Comparison of ENCODE assay signal across 11 cellular contexts in genomic region chr19:19486343-19487076, GRCh38. TPM values are rescaled to one million over a fixed set of nuclear protein-coding genes. Genes with fewer than 3 reads are reported as not detected.
A peak's percentile ranks its signal among the peaks of the same experiment; 100 is the strongest.
DNase-seq lines count a peak whose midpoint lies in the region; ATAC-seq, FAIRE-seq and TF ChIP-seq lines count a peak whose summit lies in the region.
"Had no signal": no experiment of that assay in that cellular context is flagged by ENCODE, and none has a peak within 500 bp of the region (broad histone marks: within the 10 kb centered on the region; RNA-seq: fewer than 3 reads in every experiment).

No MANE protein-coding gene starts in this region.

- peaks cover 19 to 85% of the 10 kb centered on the region in 2 experiments for H3K79me1 ChIP-seq in IMR-90 (ENCODE audit: low read depth in 1 of 2, low read length in 2 of 2)

- H3K9me1 ChIP-seq in IMR-90 (ENCODE audit: insufficient read depth, low read length), result peaks cover 26% of the 10 kb centered on the region

- in situ Hi-C loops in IMR-90 (cut with MboI; ENCODE audit: low sequenced_read_pairs), result no loop called here

- no peak overlapping the region for H3K4me2 ChIP-seq in IMR-90 (ENCODE audit: low read depth, low read length)
- H3K4me2 ChIP-seq in astrocyte (ENCODE audit: low read length), result peak overlapping the region; percentile 74

- no peak overlapping the region for H3K9ac ChIP-seq in IMR-90 (ENCODE audit: low read depth, low read length)
- H3K9ac ChIP-seq in astrocyte (ENCODE audit: low read length), result peak overlapping the region; percentile 53

- no peak overlapping the region for H2BK120ac ChIP-seq in IMR-90 (ENCODE audit: low read depth, low read length)

- peak overlapping the region; percentile 94 for H3K27ac ChIP-seq in CD4-positive, CD25-positive, alpha-beta regulatory T cell (ENCODE audit: insufficient read depth, low read length, poor library complexity, severe bottlenecking)
- H3K27ac ChIP-seq in IMR-90 (ENCODE audit: insufficient read depth, low read length) (peak overlapping the region; percentile 4; the same call in 1 of the 2 replicates), astrocyte (ENCODE audit: low read depth, low read length) (peak overlapping the region; percentile 79), aorta (ENCODE audit: low read depth in 1 of 2, low read length in 2 of 2) (no peak overlapping the region)

- no peak for FAIRE-seq in astrocyte (lab: Jason Lieb, UNC)
- FAIRE-seq: frontal cortex, keratinocyte had no signal

- DNase-seq in CD4-positive, CD25-positive, alpha-beta regulatory T cell, result no peak
- DNase-seq in IMR-90, result no peak
- DNase-seq in astrocyte (ENCODE audit: low read depth), result no peak
- DNase-seq in nephron progenitor cell, result no peak
- no peak for DNase-seq in aorta
- DNase-seq: PC-3; stimulated activated CD8-positive, alpha-beta memory T cell treated with anti-CD3 and anti-CD28 coated beads, Interleukin-4, amount 100 ng/mL, for 48 hours had no signal

- CTCF ChIA-PET in IMR-90 (lab: Yijun Ruan, JAX), result no interaction called here

- H4K8ac ChIP-seq in IMR-90 (ENCODE audit: low read depth in 2 of 2, low read length in 2 of 2), result no peak overlapping the region

- peak overlapping the region in 1 of 4 donors; percentile 25 for H3K4me3 Mint-ChIP-seq in CD4-positive, CD25-positive, alpha-beta regulatory T cell
- H3K4me3 Mint-ChIP-seq in astrocyte (ENCODE audit: unreplicated experiment), result no peak overlapping the region
- peak overlapping the region; percentile 23 for H3K4me3 Mint-ChIP-seq in nephron progenitor cell

- H3K4ac ChIP-seq in IMR-90 (ENCODE audit: low read depth, low read length), result peak overlapping the region; percentile 59; the same call in 1 of the 2 replicates

- no TSS peak for BruUV-seq in IMR-90 (replicated peaks; lab: Mats Ljungman, UMichigan)

- no peak overlapping the region for H3K18ac ChIP-seq in IMR-90 (ENCODE audit: low read depth, low read length)

- H2BK20ac ChIP-seq in IMR-90 (ENCODE audit: low read depth, low read length), result no peak overlapping the region

- no peak overlapping the region for H2AK5ac ChIP-seq in IMR-90 (ENCODE audit: low read depth, low read length)

- no peak for TF ChIP-seq RAD21 in IMR-90 (IDR thresholded peaks at IDR 0.05; ENCODE audit: low read length)

- H2BK15ac ChIP-seq in IMR-90 (ENCODE audit: low read depth, low read length), result no peak overlapping the region

- H2BK5ac ChIP-seq in IMR-90 (ENCODE audit: low read depth, low read length, poor library complexity, severe bottlenecking), result peak overlapping the region; percentile 4

- TF ChIP-seq POLR2A in IMR-90 (IDR thresholded peaks at IDR 0.05; ENCODE audit: low read depth, low read length) (no peak), GM18505 (IDR thresholded peaks at IDR 0.05; ENCODE audit: borderline replicate concordance, extremely low read depth, insufficient read depth, insufficient read length) (no peak)

- no peak overlapping the region for H3K14ac ChIP-seq in IMR-90 (replicated peaks; ENCODE audit: low read depth, low read length)

- intact Hi-C loops in IMR-90 (cut with micrococcal nuclease) (loop anchor here (5.0 kb wide), 1 partner anchor 99 kb away; no protein-coding TSS in a partner anchor), aorta (cut with DNase I) (loop anchor here in 1 of 2 donors (5.0 kb wide), 1 partner anchor 79 kb away; the partner anchor contains the start of gene GATAD2A)

- H3K36me3 Mint-ChIP-seq in CD4-positive, CD25-positive, alpha-beta regulatory T cell, result peaks cover 10% of the 10 kb centered on the region
- H3K36me3 Mint-ChIP-seq in astrocyte (ENCODE audit: low read depth, unreplicated experiment), result peaks cover 14% of the 10 kb centered on the region
- peaks cover 4% of the 10 kb centered on the region for H3K36me3 Mint-ChIP-seq in nephron progenitor cell (ENCODE audit: low read depth)

- H3K23ac ChIP-seq in IMR-90 (ENCODE audit: low read depth, low read length), result no peak overlapping the region

- no peaks in the 10 kb centered on the region for H3K27me3 Mint-ChIP-seq in CD4-positive, CD25-positive, alpha-beta regulatory T cell
- H3K27me3 Mint-ChIP-seq in astrocyte (ENCODE audit: low read depth, unreplicated experiment) (no peaks in the 10 kb centered on the region), nephron progenitor cell (ENCODE audit: low read depth, poor library complexity) (no peaks in the 10 kb centered on the region)

- peak overlapping the region; percentile 76 to 99 (median 82) for H3K27ac Mint-ChIP-seq in CD4-positive, CD25-positive, alpha-beta regulatory T cell
- H3K27ac Mint-ChIP-seq in astrocyte (ENCODE audit: unreplicated experiment) (peak overlapping the region; percentile 77), nephron progenitor cell (peak overlapping the region; percentile 88)

- dilution Hi-C loops in IMR-90 (cut with HindIII; ENCODE audit: low sequenced_read_pairs, unreplicated experiment), result no loop called here

- no peaks in the 10 kb centered on the region for H3K27me3 ChIP-seq in CD4-positive, CD25-positive, alpha-beta regulatory T cell (ENCODE audit: control insufficient read depth, insufficient read depth, low read length)
- H3K27me3 ChIP-seq in IMR-90 (ENCODE audit: control insufficient read depth, insufficient read depth, low read length) (no peaks in the 10 kb centered on the region), astrocyte (ENCODE audit: insufficient read depth, low read length) (no peaks in the 10 kb centered on the region), aorta (ENCODE audit: control insufficient read depth in 1 of 2, insufficient read depth in 2 of 2, low read length in 1 of 2) (no peaks in the 10 kb centered on the region)

- peaks cover 48% of the 10 kb centered on the region for H3K4me1 ChIP-seq in CD4-positive, CD25-positive, alpha-beta regulatory T cell (ENCODE audit: control insufficient read depth, insufficient read depth, low read length, poor library complexity, severe bottlenecking)
- H3K4me1 ChIP-seq in IMR-90 (ENCODE audit: control insufficient read depth, insufficient read depth, low read length) (peaks cover 45% of the 10 kb centered on the region), astrocyte (ENCODE audit: insufficient read depth, low read length) (peaks cover 47% of the 10 kb centered on the region), aorta (ENCODE audit: control insufficient read depth in 1 of 2, insufficient read depth in 2 of 2, low read length in 2 of 2) (no peaks in the 10 kb centered on the region)

- ATAC-seq in CD4-positive, CD25-positive, alpha-beta regulatory T cell (ENCODE audit: low read depth in 2 of 2), result no peak
- ATAC-seq in IMR-90 (ENCODE audit: low read depth), result no peak
- ATAC-seq in aorta (ENCODE audit: low FRiP score), result no peak
- no peak for ATAC-seq in GM18505 (IDR thresholded peaks at IDR 0.05; ENCODE audit: unreplicated experiment)
- ATAC-seq in GM21723 (IDR thresholded peaks at IDR 0.05; ENCODE audit: unreplicated experiment), result no peak
- ATAC-seq: PC-3 had no signal

- H4K5ac ChIP-seq in IMR-90 (ENCODE audit: low read depth, low read length), result no peak overlapping the region

- peaks cover 83% of the 10 kb centered on the region for H3K79me2 ChIP-seq in astrocyte (ENCODE audit: insufficient read depth, low read length)

- peaks cover 8% of the 10 kb centered on the region; the same call in 1 of the 2 replicates for H4K20me1 ChIP-seq in IMR-90 (ENCODE audit: insufficient read depth, low read length)
- peaks cover 41% of the 10 kb centered on the region for H4K20me1 ChIP-seq in astrocyte (ENCODE audit: insufficient read depth, low read length)

- no peak overlapping the region for H4K91ac ChIP-seq in IMR-90 (ENCODE audit: insufficient read depth, low read depth, low read length)

- H3K4me3 ChIP-seq in CD4-positive, CD25-positive, alpha-beta regulatory T cell (ENCODE audit: low read depth, low read length), result no peak overlapping the region
- no peak overlapping the region for H3K4me3 ChIP-seq in IMR-90 (ENCODE audit: insufficient read depth, low read depth, low read length)
- H3K4me3 ChIP-seq in astrocyte (ENCODE audit: insufficient read depth, low read depth, low read length), result no peak overlapping the region
- H3K4me3 ChIP-seq in aorta (ENCODE audit: low read length in 2 of 2), result no peak overlapping the region

- H3K56ac ChIP-seq in IMR-90 (ENCODE audit: extremely low read depth, insufficient read depth, low read length), result no peak overlapping the region

- WGBS in IMR-90 (ENCODE audit: extremely low coverage in 2 of 2, insufficient read length in 1 of 2), 2 experiments, result 89% methylated on average over 4 of the region's 15 CpGs; no CpG with 5 or more reads in 1 of the 2 experiments
- WGBS in aorta, 2 donors, result 86 to 91% methylated on average over 15 of the region's 15 CpGs

- no peak for TF ChIP-seq CTCF in IMR-90 (conservative IDR thresholded peaks at IDR 0.05; ENCODE audit: low read depth, low read length)
- TF ChIP-seq CTCF in astrocyte (IDR thresholded peaks at IDR 0.05; ENCODE audit: insufficient read depth, low read depth, low read length), result no peak
- no peak for TF ChIP-seq CTCF in nephron progenitor cell (IDR thresholded peaks at IDR 0.05)

- peaks cover 10 to 72% (median 28%) of the 10 kb centered on the region in 4 donors for H3K4me1 Mint-ChIP-seq in CD4-positive, CD25-positive, alpha-beta regulatory T cell
- H3K4me1 Mint-ChIP-seq in astrocyte (ENCODE audit: low read depth, unreplicated experiment), result peaks cover 50% of the 10 kb centered on the region
- peaks cover 87% of the 10 kb centered on the region for H3K4me1 Mint-ChIP-seq in nephron progenitor cell

- H3K9me3 ChIP-seq in CD4-positive, CD25-positive, alpha-beta regulatory T cell (ENCODE audit: control insufficient read depth in 2 of 2, low read length in 2 of 2), result no peaks in the 10 kb centered on the region
- H3K9me3 ChIP-seq in IMR-90 (ENCODE audit: control insufficient read depth, insufficient read depth, low read length) (no peaks in the 10 kb centered on the region), astrocyte (ENCODE audit: insufficient read depth, low read depth, low read length) (no peaks in the 10 kb centered on the region), aorta (ENCODE audit: control insufficient read depth, low read length) (no peaks in the 10 kb centered on the region)

- POLR2A ChIA-PET in IMR-90 (lab: Charles Lee; ENCODE audit: unreplicated experiment), result no interaction called here

- no peaks in the 10 kb centered on the region for H3K9me3 Mint-ChIP-seq in CD4-positive, CD25-positive, alpha-beta regulatory T cell
- H3K9me3 Mint-ChIP-seq in astrocyte (ENCODE audit: unreplicated experiment) (peaks cover 2% of the 10 kb centered on the region), nephron progenitor cell (no peaks in the 10 kb centered on the region)

- H2AK9ac ChIP-seq in IMR-90 (replicated peaks; ENCODE audit: low read depth, low read length, poor library complexity), result peak overlapping the region; percentile 35

- H2AFZ ChIP-seq in IMR-90 (replicated peaks; ENCODE audit: low read length, poor library complexity) (no peak overlapping the region), astrocyte (ENCODE audit: low read depth, low read length) (no peak overlapping the region)

- peaks cover 13% of the 10 kb centered on the region for H3K36me3 ChIP-seq in CD4-positive, CD25-positive, alpha-beta regulatory T cell (ENCODE audit: control insufficient read depth, insufficient read depth, low read length)
- H3K36me3 ChIP-seq in IMR-90 (ENCODE audit: control insufficient read depth, insufficient read depth, low read length) (peaks cover 4% of the 10 kb centered on the region; the same call in 1 of the 2 replicates), astrocyte (ENCODE audit: insufficient read depth, low read length) (peaks cover 5% of the 10 kb centered on the region), aorta (ENCODE audit: control insufficient read depth in 1 of 2, insufficient read depth in 2 of 2, low read length in 1 of 2) (no peaks in the 10 kb centered on the region)

RNA-seq across cellular contexts. Expression of gene TSSK6, which starts 28.8 kb away (rescaled TPM):
- total RNA-seq in CD4-positive, CD25-positive, alpha-beta regulatory T cell, result 6.2 TPM
- polyA plus RNA-seq in CD4-positive, CD25-positive, alpha-beta regulatory T cell, result 1 to 10 TPM; 1.6 to 3.0 (median 1.8) TPM
- total RNA-seq in IMR-90 (2012; rRNA removed), result 0.56 and 1.3 TPM in 2 replicates
- polyA plus RNA-seq in IMR-90 (2012; rRNA removed), result 2.0 and 2.2 TPM in 2 replicates
- polyA plus RNA-seq in IMR-90 (2012; cell fraction: cytosol; rRNA removed), result 1.7 and 2.5 TPM in 2 replicates
- polyA plus RNA-seq in IMR-90 (2012; cell fraction: nucleus; rRNA removed; ENCODE audit: low replicate concordance), result 0.96 and 4.6 TPM in 2 replicates
- total RNA-seq in astrocyte, result 1.8 TPM in 2 replicates
- 1 to 10 TPM in 1 of 2 donors, under 1 TPM in 1; 0.84 to 1.2 TPM for total RNA-seq in aorta
- 1 to 10 TPM in 1 of 2 donors, under 1 TPM in 1; 0.50 to 1.3 TPM for polyA plus RNA-seq in aorta

RNA-seq across cellular contexts. Expression of gene NDUFA13, which starts 29.5 kb away (rescaled TPM):
- total RNA-seq in CD4-positive, CD25-positive, alpha-beta regulatory T cell, result 196 TPM
- 100 to 1,000 TPM; 358 to 453 (median 400) TPM for polyA plus RNA-seq in CD4-positive, CD25-positive, alpha-beta regulatory T cell
- 30.6 and 33.6 TPM in 2 replicates for total RNA-seq in IMR-90 (2012; rRNA removed)
- polyA plus RNA-seq in IMR-90 (2012; rRNA removed), result 667 and 912 TPM in 2 replicates
- polyA plus RNA-seq in IMR-90 (2012; cell fraction: cytosol; rRNA removed), result 91.5 and 373 TPM in 2 replicates
- 118 and 386 TPM in 2 replicates for polyA plus RNA-seq in IMR-90 (2012; cell fraction: nucleus; rRNA removed; ENCODE audit: low replicate concordance)
- total RNA-seq in astrocyte, result 311 and 347 TPM in 2 replicates
- 100 to 1,000 TPM; 183 to 208 TPM for total RNA-seq in aorta
- 100 to 1,000 TPM; 249 to 307 TPM for polyA plus RNA-seq in aorta

RNA-seq across cellular contexts. Expression of gene YJEFN3, which starts 42.2 kb away (rescaled TPM):
- total RNA-seq in CD4-positive, CD25-positive, alpha-beta regulatory T cell, result 6.6 TPM
- not detected for polyA plus RNA-seq in CD4-positive, CD25-positive, alpha-beta regulatory T cell
- total RNA-seq in IMR-90 (2012; rRNA removed) (0.56 and 0.72 TPM in 2 replicates), astrocyte (8.1 and 9.8 TPM in 2 replicates), aorta (1 to 10 TPM; 3.8 to 7.2 TPM)
- polyA plus RNA-seq in IMR-90 (2012; rRNA removed) (4.0 and 4.8 TPM in 2 replicates), aorta (10 to 100 TPM in 1 of 2 donors, under 1 TPM in 1; 0.75 to 60.1 TPM)
- polyA plus RNA-seq in IMR-90 (2012; cell fraction: cytosol; rRNA removed), result 2.3 and 3.9 TPM in 2 replicates
- polyA plus RNA-seq in IMR-90 (2012; cell fraction: nucleus; rRNA removed; ENCODE audit: low replicate concordance), result 30.3 and 57.8 TPM in 2 replicates

RNA-seq across cellular contexts. Expression of gene CILP2, which starts 51.6 kb away (rescaled TPM):
- total RNA-seq in CD4-positive, CD25-positive, alpha-beta regulatory T cell, result 0.42 TPM
- polyA plus RNA-seq in CD4-positive, CD25-positive, alpha-beta regulatory T cell, result under 1 TPM in 3 of 4 donors, not detected in 1; 0.09 to 0.42 (median 0.21) TPM
- total RNA-seq in IMR-90 (2012; rRNA removed) (0.18 and 0.28 TPM in 2 replicates), astrocyte (3.9 and 6.0 TPM in 2 replicates), aorta (1 to 10 TPM in 1 of 2 donors, under 1 TPM in 1; 0.36 to 4.2 TPM)
- polyA plus RNA-seq in IMR-90 (2012; rRNA removed) (0.87 and 0.96 TPM in 2 replicates), aorta (under 1 TPM in 1 of 2 donors, not detected in 1; 0.13 TPM)
- 0.65 and 1.2 TPM in 2 replicates for polyA plus RNA-seq in IMR-90 (2012; cell fraction: cytosol; rRNA removed)
- 0.96 and 2.9 TPM in 2 replicates for polyA plus RNA-seq in IMR-90 (2012; cell fraction: nucleus; rRNA removed; ENCODE audit: low replicate concordance)

Comparison
In these comparisons a context has a peak if more than half of its experiments do, and no peak if none do; other contexts are left out.
1. H3K27ac ChIP-seq: peak in CD4-positive, CD25-positive, alpha-beta regulatory T cell (single experiment), IMR-90 (single experiment) and astrocyte (single experiment); none in aorta (0 of 2).
2. Peak in every context shown above with its lines, with median percentiles within 50 percentile points of each other: H3K27ac Mint-ChIP-seq.